Comparison of ENCODE assay signal across 8 cellular contexts in genomic region chr7:76359111-76359986, GRCh38. TPM values are rescaled to one million over a fixed set of nuclear protein-coding genes. Genes with fewer than 3 reads are reported as not detected.
DNase-seq lines count a peak whose midpoint lies in the region; FAIRE-seq and TF ChIP-seq lines count a peak whose summit lies in the region.

No MANE protein-coding gene starts in this region.

- H3K4me1 Mint-ChIP-seq in HFFc6 (ENCODE audit: low read depth): peaks cover 49% of the 10 kb centered on the region
- peaks cover 42% of the 10 kb centered on the region for H3K4me1 Mint-ChIP-seq in activated naive CD4-positive, alpha-beta T cell treated with anti-CD3 and anti-CD28 coated beads for 36 hours (ENCODE audit: low read depth)

- intact Hi-C loops in activated naive CD4-positive, alpha-beta T cell treated with anti-CD3 and anti-CD28 coated beads for 36 hours (cut with micrococcal nuclease): loop anchor here (1.0 to 5.0 kb wide), 8 partner anchors 34 to 1178 kb away; partner anchors contain the start of genes MDH2, PTPN12, RHBDD2 and STYXL1

- peak; percentile 77 for TF ChIP-seq CTCF in HFFc6 (IDR thresholded peaks at IDR 0.05)
- TF ChIP-seq CTCF in neutrophil (IDR thresholded peaks at IDR 0.05): peak; percentile 86

- no peaks in the 10 kb centered on the region for H3K9me3 Mint-ChIP-seq in HFFc6
- H3K9me3 Mint-ChIP-seq in activated naive CD4-positive, alpha-beta T cell treated with anti-CD3 and anti-CD28 coated beads for 36 hours: no peaks in the 10 kb centered on the region

- peak overlapping the region; percentile 92 for H3K27ac Mint-ChIP-seq in HFFc6
- peak overlapping the region; percentile 94 for H3K27ac Mint-ChIP-seq in activated naive CD4-positive, alpha-beta T cell treated with anti-CD3 and anti-CD28 coated beads for 36 hours

- H3K4me1 ChIP-seq in SJSA1 (replicated peaks): peaks cover 29% of the 10 kb centered on the region
- peaks cover 35 to 37% of the 10 kb centered on the region in 2 experiments for H3K4me1 ChIP-seq in neutrophil (ENCODE audit: control insufficient read depth in 1 of 2, insufficient read depth in 1 of 2, low read depth in 1 of 2, low read length in 1 of 2)

- CTCF ChIA-PET in activated naive CD4-positive, alpha-beta T cell treated with anti-CD3 and anti-CD28 coated beads for 36 hours (lab: Charles Lee): interaction anchor here (0.6 to 3.5 kb wide), 13 partner anchors 11 to 193 kb away, joined by 3 to 15 read pairs (median 4); no protein-coding TSS in a partner anchor

- H3K9me3 ChIP-seq in SJSA1 (replicated peaks) (no peaks in the 10 kb centered on the region), neutrophil (no peaks in the 10 kb centered on the region)

- no peaks in the 10 kb centered on the region for H3K27me3 Mint-ChIP-seq in HFFc6 (ENCODE audit: insufficient read depth)
- H3K27me3 Mint-ChIP-seq in activated naive CD4-positive, alpha-beta T cell treated with anti-CD3 and anti-CD28 coated beads for 36 hours (ENCODE audit: low read depth): no peaks in the 10 kb centered on the region

- H3K4me3 ChIP-seq in SJSA1 (peak overlapping the region; percentile 91), neutrophil (ENCODE audit: low read depth in 1 of 2, low read length in 1 of 2) (peak overlapping the region; percentile 94 to 100)

- peak overlapping the region; percentile 88 for H3K4me3 Mint-ChIP-seq in HFFc6
- H3K4me3 Mint-ChIP-seq in activated naive CD4-positive, alpha-beta T cell treated with anti-CD3 and anti-CD28 coated beads for 36 hours: peak overlapping the region; percentile 91

- H3K36me3 ChIP-seq in SJSA1: peaks cover 44% of the 10 kb centered on the region
- H3K36me3 ChIP-seq in neutrophil: no peaks in the 10 kb centered on the region

- H3K27ac ChIP-seq in SJSA1 (peak overlapping the region; percentile 99), neutrophil (peak overlapping the region; percentile 97)

- peaks cover 38% of the 10 kb centered on the region for H3K36me3 Mint-ChIP-seq in HFFc6 (ENCODE audit: low read depth)
- peaks cover 32% of the 10 kb centered on the region for H3K36me3 Mint-ChIP-seq in activated naive CD4-positive, alpha-beta T cell treated with anti-CD3 and anti-CD28 coated beads for 36 hours (ENCODE audit: low read depth)

- no peak for FAIRE-seq in frontal cortex (lab: Jason Lieb, UNC)

- peak; percentile 98 for DNase-seq in GM04504 (ENCODE audit: low read depth)
- DNase-seq in HFFc6: peak; percentile 96
- peak; percentile 95 for DNase-seq in MV-4-11 (lab: John Stamatoyannopoulos, UW)
- DNase-seq in SJSA1 (ENCODE audit: low read depth in 1 of 2, low spot score in 2 of 2): peak; percentile 98 to 99
- peak; percentile 99 for DNase-seq in activated naive CD4-positive, alpha-beta T cell treated with anti-CD3 and anti-CD28 coated beads for 36 hours
- peak; percentile 87 to 90 for DNase-seq in frontal cortex (ENCODE audit: low spot score in 2 of 2)
- DNase-seq in superior temporal gyrus (ENCODE audit: extremely low spot score): peak; percentile 98

- H3K27me3 ChIP-seq in SJSA1 (replicated peaks): no peaks in the 10 kb centered on the region
- H3K27me3 ChIP-seq in neutrophil: no peaks in the 10 kb centered on the region

RNA-seq across cellular contexts. Expression of gene YWHAG, which starts 0.6 kb away (rescaled TPM):
- 100 to 1,000 TPM; 171 to 210 (median 180) TPM for total RNA-seq in HFFc6 (2021; fragmentation: NEBNext Ultra II Directional; extraction: Animal tissue kit (Norgen Biotek cat#: 25700))
- total RNA-seq in SJSA1 (2014; rRNA removed; shearing (Covaris generic)): 67.0 and 76.1 TPM in 2 replicates
- total RNA-seq in activated naive CD4-positive, alpha-beta T cell treated with anti-CD3 and anti-CD28 coated beads for 36 hours: 10 to 100 TPM; 95.3 to 96.9 TPM
- 404 TPM for total RNA-seq in frontal cortex

RNA-seq across cellular contexts. Expression of gene SSC4D, which starts 50.1 kb away (rescaled TPM):
- 1 to 10 TPM in 1 of 6 experiments, under 1 TPM in 5; 0.23 to 1.1 (median 0.51) TPM for total RNA-seq in HFFc6 (2021; fragmentation: NEBNext Ultra II Directional; extraction: Animal tissue kit (Norgen Biotek cat#: 25700))
- total RNA-seq in SJSA1 (2014; rRNA removed; shearing (Covaris generic)): 0.34 TPM in 1 of 2 replicates, not detected in the other
- under 1 TPM; 0.57 to 0.62 TPM for total RNA-seq in activated naive CD4-positive, alpha-beta T cell treated with anti-CD3 and anti-CD28 coated beads for 36 hours
- total RNA-seq in frontal cortex: 1.6 TPM

RNA-seq across cellular contexts. Expression of gene HSPB1, which starts 56.9 kb away (rescaled TPM):
- 1,000 to 10,000 TPM; 1,016 to 1,211 (median 1,126) TPM for total RNA-seq in HFFc6 (2021; fragmentation: NEBNext Ultra II Directional; extraction: Animal tissue kit (Norgen Biotek cat#: 25700))
- 119 and 221 TPM in 2 replicates for total RNA-seq in SJSA1 (2014; rRNA removed; shearing (Covaris generic))
- 100 to 1,000 TPM; 106 to 115 TPM for total RNA-seq in activated naive CD4-positive, alpha-beta T cell treated with anti-CD3 and anti-CD28 coated beads for 36 hours
- total RNA-seq in frontal cortex: 2.4 TPM

Comparison
In these comparisons a context has a peak if more than half of its experiments do, and no peak if none do; other contexts are left out.
1. Peak in every context shown above with its lines: DNase-seq, H3K4me3 ChIP-seq and H3K27ac ChIP-seq.
2. RNA of gene HSPB1, which starts 56.9 kb away (total RNA-seq): 1,016 to 1,211 TPM in HFFc6, 119 to 221 TPM in SJSA1 and 106 to 115 TPM in activated naive CD4-positive, alpha-beta T cell treated with anti-CD3 and anti-CD28 coated beads for 36 hours; 2.4 TPM in frontal cortex (single experiment); every median in the first group is over 10 times any median in the second.